ENCODE assay signal across 17 cellular contexts in the genomic region with DNA sequence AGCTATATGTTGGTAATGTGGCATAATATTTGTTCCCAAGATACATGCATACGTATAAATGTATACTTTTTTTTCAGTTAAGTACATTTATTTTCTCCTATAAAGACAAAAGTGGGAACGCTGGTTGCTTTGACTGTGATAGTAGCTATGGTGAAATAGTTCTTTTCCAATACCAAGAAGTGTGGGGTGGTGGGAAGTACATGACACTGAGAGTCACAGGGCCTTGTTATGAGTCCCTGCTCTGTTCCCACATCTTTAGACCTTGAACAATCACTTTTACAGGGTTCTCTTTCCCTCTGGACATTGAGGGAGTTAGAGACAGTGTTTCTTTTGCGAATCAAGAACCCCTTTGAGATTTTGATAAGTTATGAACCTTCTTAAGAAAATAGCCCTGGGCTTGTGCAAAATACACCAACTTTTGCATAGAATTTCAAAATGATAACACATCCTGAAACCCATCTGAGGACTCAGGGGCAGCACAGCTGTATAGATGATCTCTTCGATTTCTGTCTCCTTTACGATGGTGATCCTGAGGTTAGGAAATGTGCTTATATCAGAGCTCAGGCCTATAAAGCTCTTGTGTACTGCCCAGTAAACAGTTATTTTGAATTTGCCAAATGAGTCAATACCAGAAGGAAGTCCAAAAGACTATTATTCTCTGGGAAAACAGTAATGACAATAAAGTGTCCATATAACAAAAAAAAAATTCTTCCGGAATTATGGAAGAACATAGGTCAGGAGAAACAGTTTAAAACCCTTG. TPM values are rescaled to one million over a fixed set of nuclear protein-coding genes. Genes with fewer than 3 reads are reported as not detected.
DNase-seq lines count a peak whose midpoint lies in the region; ATAC-seq and TF ChIP-seq lines count a peak whose summit lies in the region.
"Had no signal": no experiment of that assay in that cellular context is flagged by ENCODE, and none has a peak within 500 bp of the region (broad histone marks: within the 10 kb centered on the region; RNA-seq: fewer than 3 reads in every experiment).

No MANE protein-coding gene starts in this region.

- H3K27ac ChIP-seq in left ventricle myocardium inferior (replicated peaks) (peak overlapping the region; percentile 93), right cardiac atrium (ENCODE audit: low read length) (peak overlapping the region; percentile 88), gastrocnemius medialis (peak overlapping the region; percentile 88 to 96 (median 96)), WERI-Rb-1 (no peak overlapping the region)
- H3K27ac ChIP-seq: GM23248 had no signal

- peak overlapping the region; percentile 71 for H3K4me3 ChIP-seq in left ventricle myocardium inferior
- H3K4me3 ChIP-seq in right cardiac atrium (ENCODE audit: low read length), result peak overlapping the region; percentile 63
- peak overlapping the region; percentile 58 to 73 (median 71) for H3K4me3 ChIP-seq in gastrocnemius medialis
- no peak overlapping the region for H3K4me3 ChIP-seq in WERI-Rb-1 (ENCODE audit: low read depth, low read length)
- H3K4me3 ChIP-seq: GM23248, HAP-1 had no signal

- no peak for TF ChIP-seq POLR2A in gastrocnemius medialis (IDR thresholded peaks at IDR 0.05)

- H3K27ac Mint-ChIP-seq in activated CD4-positive, alpha-beta memory T cell treated with anti-CD3 and anti-CD28 coated beads, Interleukin-2, amount 10 ng/mL, durations not matched to agents 7 days and 5 days, result no peak overlapping the region
- H3K27ac Mint-ChIP-seq: CD4-positive, CD25-positive, alpha-beta regulatory T cell; CD8-positive, alpha-beta memory T cell had no signal

- DNase-seq in left ventricle myocardium inferior (no peak), left ventricle myocardium superior (no peak), right cardiac atrium (no peak), gastrocnemius medialis (no peak), WERI-Rb-1 (no peak)
- DNase-seq in activated CD4-positive, alpha-beta memory T cell treated with anti-CD3 and anti-CD28 coated beads, Interleukin-2, amount 10 ng/mL, durations not matched to agents 7 days and 5 days, result no peak
- DNase-seq in activated CD8-positive, alpha-beta memory T cell treated with anti-CD3 and anti-CD28 coated beads, Interleukin-2, amount 50 U/mL, for 48 hours, result no peak
- DNase-seq: ACHN; BE2C; C1 segment of cervical spinal cord; Caco-2; CD4-positive, CD25-positive, alpha-beta regulatory T cell; CD8-positive, alpha-beta memory T cell; GM23248 had no signal

- TF ChIP-seq CTCF in left ventricle myocardium inferior (IDR thresholded peaks at IDR 0.05; ENCODE audit: borderline replicate concordance) (no peak), gastrocnemius medialis (IDR thresholded peaks at IDR 0.05 in 4 of 5, conservative IDR thresholded peaks at IDR 0.05 in 1 of 5) (no peak), WERI-Rb-1 (IDR thresholded peaks at IDR 0.05; ENCODE audit: low read depth, low read length) (no peak)

- H3K36me3 ChIP-seq in left ventricle myocardium inferior (peaks cover 9% of the 10 kb centered on the region), gastrocnemius medialis (peaks cover 0 to under 1% of the 10 kb centered on the region in 2 donors), WERI-Rb-1 (no peaks in the 10 kb centered on the region)
- H3K36me3 ChIP-seq: BE2C, HAP-1 had no signal

- intact Hi-C loops in left ventricle myocardium inferior (cut with micrococcal nuclease) (no loop called here), left ventricle myocardium superior (cut with micrococcal nuclease) (no loop called here), right cardiac atrium (cut with DNase I) (no loop called here), gastrocnemius medialis (cut with DNase I; ENCODE audit: low total_unique reads) (loop anchor here (2.0 to 5.0 kb wide), 3 partner anchors 14 to 91 kb away; partner anchors contain the start of genes ASB15 and WASL)

- no peaks in the 10 kb centered on the region for H3K4me1 Mint-ChIP-seq in activated CD4-positive, alpha-beta memory T cell treated with anti-CD3 and anti-CD28 coated beads, Interleukin-2, amount 10 ng/mL, durations not matched to agents 7 days and 5 days
- H3K4me1 Mint-ChIP-seq: CD4-positive, CD25-positive, alpha-beta regulatory T cell; CD8-positive, alpha-beta memory T cell had no signal

- H3K36me3 Mint-ChIP-seq in activated CD4-positive, alpha-beta memory T cell treated with anti-CD3 and anti-CD28 coated beads, Interleukin-2, amount 10 ng/mL, durations not matched to agents 7 days and 5 days (ENCODE audit: low read depth), result no peaks in the 10 kb centered on the region
- H3K36me3 Mint-ChIP-seq: CD4-positive, CD25-positive, alpha-beta regulatory T cell had no signal

- H3K9me3 ChIP-seq in left ventricle myocardium inferior (replicated peaks) (no peaks in the 10 kb centered on the region), right cardiac atrium (ENCODE audit: control insufficient read depth, low read length) (no peaks in the 10 kb centered on the region), gastrocnemius medialis (no peaks in the 10 kb centered on the region), WERI-Rb-1 (ENCODE audit: severe bottlenecking) (no peaks in the 10 kb centered on the region)
- H3K9me3 ChIP-seq: BE2C, Caco-2, HAP-1 had no signal

- WGBS in right cardiac atrium, result 52% methylated on average over 6 of the region's 6 CpGs

- ATAC-seq in left ventricle myocardium superior (no peak), right cardiac atrium (peak in 1 of 2 donors; percentile 21), gastrocnemius medialis (peak; percentile 51 to 64)

- no peaks in the 10 kb centered on the region for H3K9me3 Mint-ChIP-seq in activated CD4-positive, alpha-beta memory T cell treated with anti-CD3 and anti-CD28 coated beads, Interleukin-2, amount 10 ng/mL, durations not matched to agents 7 days and 5 days
- H3K9me3 Mint-ChIP-seq: CD4-positive, CD25-positive, alpha-beta regulatory T cell had no signal

- no peak overlapping the region for H3K4me3 Mint-ChIP-seq in activated CD4-positive, alpha-beta memory T cell treated with anti-CD3 and anti-CD28 coated beads, Interleukin-2, amount 10 ng/mL, durations not matched to agents 7 days and 5 days
- H3K4me3 Mint-ChIP-seq: CD4-positive, CD25-positive, alpha-beta regulatory T cell; CD8-positive, alpha-beta memory T cell had no signal

- H3K27me3 Mint-ChIP-seq in activated CD4-positive, alpha-beta memory T cell treated with anti-CD3 and anti-CD28 coated beads, Interleukin-2, amount 10 ng/mL, durations not matched to agents 7 days and 5 days, result peaks cover 2% of the 10 kb centered on the region

- POLR2A ChIA-PET in activated CD4-positive, alpha-beta memory T cell treated with anti-CD3 and anti-CD28 coated beads, Interleukin-2, amount 10 ng/mL, durations not matched to agents 7 days and 5 days (lab: Charles Lee), result no interaction called here

- H3K27me3 ChIP-seq in left ventricle myocardium inferior (ENCODE audit: low read depth) (no peaks in the 10 kb centered on the region), right cardiac atrium (ENCODE audit: control insufficient read depth, insufficient read depth) (no peaks in the 10 kb centered on the region), gastrocnemius medialis (no peaks in the 10 kb centered on the region), WERI-Rb-1 (ENCODE audit: insufficient read depth, low read depth, severe bottlenecking) (no peaks in the 10 kb centered on the region)
- H3K27me3 ChIP-seq: BE2C had no signal

- CTCF ChIA-PET in activated CD4-positive, alpha-beta memory T cell treated with anti-CD3 and anti-CD28 coated beads, Interleukin-2, amount 10 ng/mL, durations not matched to agents 7 days and 5 days (lab: Charles Lee), result interaction anchor here (1.1 kb wide), 1 partner anchor 12 kb away, joined by 4 read pairs; no protein-coding TSS in a partner anchor

- peaks cover 49% of the 10 kb centered on the region for H3K4me1 ChIP-seq in left ventricle myocardium inferior
- H3K4me1 ChIP-seq in right cardiac atrium (ENCODE audit: control insufficient read depth, insufficient read depth, low read length), result no peaks in the 10 kb centered on the region
- peaks cover 36 to 54% of the 10 kb centered on the region in 2 donors for H3K4me1 ChIP-seq in gastrocnemius medialis
- H3K4me1 ChIP-seq: HAP-1 had no signal

- in situ Hi-C loops in gastrocnemius medialis (cut with MboI; ENCODE audit: low sequenced_read_pairs in 4 of 4), result no loop called here

RNA-seq across cellular contexts. Expression of gene LMOD2, which starts 1.1 kb away (rescaled TPM):
- total RNA-seq in left ventricle myocardium inferior, result 888 TPM
- 431 TPM for total RNA-seq in left ventricle myocardium superior
- 100 to 1,000 TPM; 258 to 704 (median 329) TPM for total RNA-seq in right cardiac atrium
- 849 TPM for polyA plus RNA-seq in right cardiac atrium
- total RNA-seq in gastrocnemius medialis, result 100 to 1,000 TPM; 150 to 518 (median 314) TPM
- not detected for total RNA-seq in activated CD4-positive, alpha-beta memory T cell treated with anti-CD3 and anti-CD28 coated beads, Interleukin-2, amount 10 ng/mL, durations not matched to agents 7 days and 5 days
- total RNA-seq: Caco-2; CD4-positive, CD25-positive, alpha-beta regulatory T cell; CD8-positive, alpha-beta memory T cell; GM23248; H4; HT-29 had no signal
- polyA plus RNA-seq: CD8-positive, alpha-beta memory T cell; GM23248 had no signal

RNA-seq across cellular contexts. Expression of gene ASB15, which starts 55.1 kb away (rescaled TPM):
- total RNA-seq in left ventricle myocardium inferior (76.8 TPM), left ventricle myocardium superior (96.2 TPM), right cardiac atrium (10 to 100 TPM; 15.6 to 56.7 (median 39.5) TPM), gastrocnemius medialis (10 to 100 TPM in 2 of 4 donors, 1 to 10 TPM in 2; 5.3 to 26.0 (median 10.4) TPM)
- 23.7 TPM for polyA plus RNA-seq in right cardiac atrium
- total RNA-seq in activated CD4-positive, alpha-beta memory T cell treated with anti-CD3 and anti-CD28 coated beads, Interleukin-2, amount 10 ng/mL, durations not matched to agents 7 days and 5 days, result not detected
- total RNA-seq: Caco-2; CD4-positive, CD25-positive, alpha-beta regulatory T cell; CD8-positive, alpha-beta memory T cell; GM23248; H4; HT-29 had no signal
- polyA plus RNA-seq: GM23248 had no signal

Comparison
In these comparisons a context has a peak if more than half of its experiments do, and no peak if none do; other contexts are left out.
1. RNA of gene LMOD2, which starts 1.1 kb away (total RNA-seq): 888 TPM in left ventricle myocardium inferior (single experiment), 431 TPM in left ventricle myocardium superior (single experiment), 258 to 704 TPM in right cardiac atrium and 150 to 518 TPM in gastrocnemius medialis; not detected in activated CD4-positive, alpha-beta memory T cell treated with anti-CD3 and anti-CD28 coated beads, Interleukin-2, amount 10 ng/mL, durations not matched to agents 7 days and 5 days; every median in the first group is over 100 times any median in the second.
2. RNA of gene ASB15, which starts 55.1 kb away (total RNA-seq): 96.2 TPM in left ventricle myocardium superior (single experiment), 76.8 TPM in left ventricle myocardium inferior (single experiment), 15.6 to 56.7 TPM in right cardiac atrium and 5.3 to 26.0 TPM in gastrocnemius medialis; not detected in activated CD4-positive, alpha-beta memory T cell treated with anti-CD3 and anti-CD28 coated beads, Interleukin-2, amount 10 ng/mL, durations not matched to agents 7 days and 5 days; every median in the first group is over 4 times any median in the second.